ENCODE assay signal across 28 cellular contexts in the genomic region with DNA sequence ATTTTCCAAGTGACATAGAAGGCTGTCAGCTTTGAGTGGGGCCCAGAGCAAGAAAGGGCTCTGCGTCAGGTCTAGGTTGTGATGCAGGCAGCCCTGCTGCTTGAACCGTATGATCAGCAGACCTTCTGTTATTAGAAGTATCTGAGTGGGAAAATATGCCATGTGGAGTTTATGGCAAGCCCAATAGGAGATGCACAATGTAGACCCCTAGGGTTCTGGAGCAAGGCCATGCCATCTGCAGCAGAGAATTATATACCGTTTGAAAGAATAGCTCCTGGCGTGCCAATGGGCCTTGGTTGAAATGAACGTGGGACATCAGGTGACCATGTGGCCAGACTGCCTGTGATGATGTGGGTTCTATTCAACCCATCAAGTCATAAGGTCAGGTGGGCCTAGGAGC.
"Had no signal": no experiment of that assay in that cellular context is flagged by ENCODE, and none has a peak within 500 bp of the region (broad histone marks: within the 10 kb centered on the region; RNA-seq: fewer than 3 reads in every experiment).

No MANE protein-coding gene starts in this region.

- H3K9me3 ChIP-seq: ovary, psoas muscle, spleen, suprapubic skin, testis, tibial artery, transverse colon, upper lobe of right lung, uterus had no signal

- H3K36me3 ChIP-seq: neural progenitor cell, ovary, spleen, suprapubic skin, tibial artery, transverse colon, upper lobe of right lung, uterus had no signal

- H3K4me3 ChIP-seq: neural progenitor cell, ovary, psoas muscle, skin epidermis, smooth muscle cell, spleen, suprapubic skin, testis, tibial artery, transverse colon, upper lobe of right lung, uterus had no signal

- DNase-seq: natural killer cell; occipital lobe; ovary; posterior cingulate gyrus; psoas muscle; right cardiac atrium; spleen; stimulated activated CD4-positive, alpha-beta T cell treated with anti-CD3 and anti-CD28 coated beads, Interleukin-12 subunit alpha, Interleukin-12 subunit beta, amount 100 ng/mL, for 4 hours; stimulated activated CD4-positive, alpha-beta T cell treated with anti-CD3 and anti-CD28 coated beads, Interleukin-1b, Interleukin-23, amount 100 ng/mL, for 48 hours; stimulated activated CD4-positive, alpha-beta T cell treated with anti-CD3 and anti-CD28 coated beads, Interleukin-4, amount 100 ng/mL, for 1 hour; stimulated activated CD4-positive, alpha-beta T cell treated with anti-CD3 and anti-CD28 coated beads, Interleukin-4, amount 100 ng/mL, for 4 hours; stimulated activated CD8-positive, alpha-beta memory T cell treated with anti-CD3 and anti-CD28 coated beads, Interleukin-4, amount 100 ng/mL, for 48 hours; stimulated activated naive CD4-positive, alpha-beta T cell; stimulated activated naive CD8-positive, alpha-beta T cell treated with anti-CD3 and anti-CD28 coated beads, Interleukin-15, amount 100 ng/mL, for 72 hours; stimulated activated naive CD8-positive, alpha-beta T cell treated with anti-CD3 and anti-CD28 coated beads, Interleukin-15, Interleukin-2, amounts not matched to agents 100 U/mL and 50 U/mL, for 24 hours; substantia nigra; testis; tibial artery; transverse colon; upper lobe of right lung; uterus had no signal

- H3K27me3 ChIP-seq: neural progenitor cell, ovary, spleen, suprapubic skin, testis, tibial artery, transverse colon, uterus had no signal

- ATAC-seq: natural killer cell; psoas muscle; right cardiac atrium; sciatic nerve; stimulated activated memory B cell treated with anti-CD40 and anti-IgM and Interleukin-4, amounts not matched to agents 10 μg/mL and 1 μg/mL and 100 μg/mL, for 72 hours; stimulated activated naive CD8-positive, alpha-beta T cell treated with anti-CD3 and anti-CD28 coated beads, Interleukin-15, amount 100 ng/mL, for 72 hours; stimulated activated naive CD8-positive, alpha-beta T cell treated with anti-CD3 and anti-CD28 coated beads, Interleukin-15, Interleukin-2, amounts not matched to agents 100 U/mL and 50 U/mL, for 24 hours; upper lobe of right lung had no signal

- H3K4me1 ChIP-seq: parathyroid adenoma, psoas muscle, testis, upper lobe of right lung, uterus had no signal

- H3K27ac ChIP-seq: neural progenitor cell, ovary, parathyroid adenoma, psoas muscle, skin epidermis, spleen, suprapubic skin, testis, tibial artery, transverse colon, upper lobe of right lung, uterus had no signal
